Comparison of ENCODE assay signal across 8 cellular contexts in genomic region chr18:26621161-26622026, GRCh38.
DNase-seq lines count a peak whose midpoint lies in the region; FAIRE-seq and TF ChIP-seq lines count a peak whose summit lies in the region.

No MANE protein-coding gene starts in this region.

- no peaks in the 10 kb centered on the region for H4K20me1 ChIP-seq in H9 (ENCODE audit: control insufficient read depth, insufficient read depth, insufficient read length)

- no peaks in the 10 kb centered on the region for H3K79me1 ChIP-seq in H9 (ENCODE audit: insufficient read depth, low read depth, low read length, poor library complexity, severe bottlenecking)
- no peaks in the 10 kb centered on the region for H3K79me1 ChIP-seq in mesendoderm (ENCODE audit: low read length)

- H3K4me1 Mint-ChIP-seq in activated CD4-positive, alpha-beta T cell treated with anti-CD3 and anti-CD28 coated beads, Interleukin-2, amount 10 ng/mL, durations not matched to agents 24 days and 14 days = no peaks in the 10 kb centered on the region
- peaks cover 5 to 7% of the 10 kb centered on the region in 2 experiments; a peak in 2 of 4 replicates for H3K4me1 Mint-ChIP-seq in H9
- peaks cover 0 to 2% (median 0%) of the 10 kb centered on the region in 3 donors for H3K4me1 Mint-ChIP-seq in CD8-positive, alpha-beta memory T cell

- H4K5ac ChIP-seq in H9 (ENCODE audit: insufficient read length, low read depth, low read length) (no peak overlapping the region), mesendoderm (ENCODE audit: low read length) (no peak overlapping the region)

- TF ChIP-seq CTCF in H9 (conservative IDR thresholded peaks at IDR 0.05) (peak; percentile 89), colonic mucosa (IDR thresholded peaks at IDR 0.05) (peak; percentile 65)

- no peak overlapping the region for H2BK12ac ChIP-seq in H9 (ENCODE audit: insufficient read length, low read depth, low read length)

- no peaks in the 10 kb centered on the region for H3K23me2 ChIP-seq in H9 (ENCODE audit: insufficient read length, low read depth, low read length, poor library complexity, severe bottlenecking)

- H3K79me2 ChIP-seq in H9 (ENCODE audit: insufficient read depth, low read length) (no peaks in the 10 kb centered on the region), mesendoderm (ENCODE audit: control insufficient read depth, insufficient read depth, low read length) (no peaks in the 10 kb centered on the region)

- H3K27me3 ChIP-seq in H9 (ENCODE audit: insufficient read depth, low read length) (no peaks in the 10 kb centered on the region), colonic mucosa (no peaks in the 10 kb centered on the region), mesendoderm (ENCODE audit: insufficient read depth, low read length, poor library complexity) (no peaks in the 10 kb centered on the region)
- H3K27me3 ChIP-seq in CD8-positive, alpha-beta memory T cell (ENCODE audit: insufficient read depth, low read length, poor library complexity, severe bottlenecking) = no peaks in the 10 kb centered on the region

- H3T11ph ChIP-seq in H9 (ENCODE audit: low read length) = no peak overlapping the region

- no peak overlapping the region for H2BK20ac ChIP-seq in H9 (ENCODE audit: low read depth, low read length, poor library complexity, severe bottlenecking)

- H3K27ac ChIP-seq in H9 (ENCODE audit: insufficient read length, low read depth, low read length) (no peak overlapping the region), colonic mucosa (no peak overlapping the region), mesendoderm (ENCODE audit: low read depth, low read length) (no peak overlapping the region)
- no peak overlapping the region for H3K27ac ChIP-seq in CD8-positive, alpha-beta memory T cell (ENCODE audit: low read depth, low read length)

- H3K36me3 ChIP-seq in colonic mucosa (no peaks in the 10 kb centered on the region), mesendoderm (ENCODE audit: control insufficient read depth, insufficient read depth, low read length) (no peaks in the 10 kb centered on the region)
- H3K36me3 ChIP-seq in CD8-positive, alpha-beta memory T cell (ENCODE audit: insufficient read depth, low read length) = no peaks in the 10 kb centered on the region

- H3K36me3 Mint-ChIP-seq in activated CD4-positive, alpha-beta T cell treated with anti-CD3 and anti-CD28 coated beads, Interleukin-2, amount 10 ng/mL, durations not matched to agents 24 days and 14 days (ENCODE audit: low read depth) = no peaks in the 10 kb centered on the region
- peaks cover 21 to 27% (median 24%) of the 10 kb centered on the region in 3 experiments for H3K36me3 Mint-ChIP-seq in H9 (ENCODE audit: insufficient read depth in 1 of 3, low read depth in 3 of 3)
- peaks cover 0 to 7% (median 0%) of the 10 kb centered on the region in 3 donors for H3K36me3 Mint-ChIP-seq in CD8-positive, alpha-beta memory T cell

- intact Hi-C loops in activated CD4-positive, alpha-beta T cell treated with anti-CD3 and anti-CD28 coated beads, Interleukin-2, amount 10 ng/mL, durations not matched to agents 24 days and 14 days (cut with micrococcal nuclease) = loop anchor here (10.0 kb wide), 1 partner anchor 983 kb away; no protein-coding TSS in a partner anchor
- intact Hi-C loops in colonic mucosa (cut with DNase I) = loop anchor here (5.0 kb wide), 1 partner anchor 151 kb away; no protein-coding TSS in a partner anchor

- H2AK5ac ChIP-seq in H9 (ENCODE audit: insufficient read length, low read length) (no peak overlapping the region), mesendoderm (ENCODE audit: low read length) (no peak overlapping the region)

- H3K56ac ChIP-seq in H9 (ENCODE audit: insufficient read length, low read depth, low read length) = no peak overlapping the region
- H3K56ac ChIP-seq in mesendoderm (ENCODE audit: low read length) = peak overlapping the region; percentile 28

- H3K4ac ChIP-seq in H9 (ENCODE audit: low read depth, low read length) = no peak overlapping the region
- peak overlapping the region; percentile 7 for H3K4ac ChIP-seq in mesendoderm (ENCODE audit: low read depth, low read length)

- H3K14ac ChIP-seq in H9 (ENCODE audit: insufficient read depth, low read length) = no peak overlapping the region

- no peak overlapping the region for H3K27ac Mint-ChIP-seq in activated CD4-positive, alpha-beta T cell treated with anti-CD3 and anti-CD28 coated beads, Interleukin-2, amount 10 ng/mL, durations not matched to agents 24 days and 14 days
- no peak overlapping the region for H3K27ac Mint-ChIP-seq in H9
- H3K27ac Mint-ChIP-seq in CD8-positive, alpha-beta memory T cell = no peak overlapping the region

- FAIRE-seq in urothelium cell line (lab: Jason Lieb, UNC) = no peak

- no peak overlapping the region for H4K91ac ChIP-seq in H9 (ENCODE audit: insufficient read length, low read depth, low read length)

- no peaks in the 10 kb centered on the region for H3K27me3 Mint-ChIP-seq in activated CD4-positive, alpha-beta T cell treated with anti-CD3 and anti-CD28 coated beads, Interleukin-2, amount 10 ng/mL, durations not matched to agents 24 days and 14 days
- H3K27me3 Mint-ChIP-seq in H9 (ENCODE audit: low read depth) = peaks cover 2% of the 10 kb centered on the region
- peaks cover 2 to 17% of the 10 kb centered on the region in 2 donors for H3K27me3 Mint-ChIP-seq in CD8-positive, alpha-beta memory T cell

- H3K23ac ChIP-seq in H9 (ENCODE audit: insufficient read length, low read depth, low read length) (no peak overlapping the region), mesendoderm (ENCODE audit: low read length) (no peak overlapping the region)

- H2BK120ac ChIP-seq in H9 (ENCODE audit: low read depth, low read length, poor library complexity, severe bottlenecking) (no peak overlapping the region), mesendoderm (ENCODE audit: low read depth, low read length) (no peak overlapping the region)

- H2BK15ac ChIP-seq in H9 (ENCODE audit: low read depth, low read length) (no peak overlapping the region), mesendoderm (replicated peaks; ENCODE audit: low read depth) (no peak overlapping the region)

- CTCF ChIA-PET in CD8-positive, alpha-beta memory T cell (lab: Charles Lee) = interaction anchor here (1.0 to 1.1 kb wide), 2 partner anchors 10 to 14 kb away, joined by 3 read pairs; no protein-coding TSS in a partner anchor

- H4K8ac ChIP-seq in H9 (replicated peaks; ENCODE audit: insufficient read length, low read depth, low read length) (no peak overlapping the region), mesendoderm (ENCODE audit: low read depth, low read length) (no peak overlapping the region)

- peak; percentile 77 for DNase-seq in activated CD4-positive, alpha-beta T cell treated with anti-CD3 and anti-CD28 coated beads, Interleukin-2, amount 10 ng/mL, durations not matched to agents 24 days and 14 days
- DNase-seq in activated CD4-positive, alpha-beta T cell treated with anti-CD3 and anti-CD28 coated beads, Interleukin-2, amount 50 U/mL, for 4 hours = no peak
- DNase-seq in H9 (peak; percentile 65), NCI-H69 (lab: John Stamatoyannopoulos, UW) (peak; percentile 53), colonic mucosa (peak; percentile 63), mesendoderm (peak; percentile 67), urothelium cell line (ENCODE audit: low spot score) (no peak)
- DNase-seq in CD8-positive, alpha-beta memory T cell = no peak

- H2BK5ac ChIP-seq in H9 (ENCODE audit: insufficient read length, low read length) (no peak overlapping the region), mesendoderm (ENCODE audit: low read length) (no peak overlapping the region)

- no peak overlapping the region for H3K18ac ChIP-seq in H9 (ENCODE audit: insufficient read length, low read depth, low read length)
- H3K18ac ChIP-seq in mesendoderm (ENCODE audit: low read length) = no peak overlapping the region

- H3K4me3 Mint-ChIP-seq in activated CD4-positive, alpha-beta T cell treated with anti-CD3 and anti-CD28 coated beads, Interleukin-2, amount 10 ng/mL, durations not matched to agents 24 days and 14 days = peak overlapping the region; percentile 68
- peak overlapping the region in 1 of 2 experiments; percentile 22; a peak in 1 of 5 replicates for H3K4me3 Mint-ChIP-seq in H9
- H3K4me3 Mint-ChIP-seq in CD8-positive, alpha-beta memory T cell = no peak overlapping the region

- H3K4me3 ChIP-seq in colonic mucosa (no peak overlapping the region), mesendoderm (ENCODE audit: low read length) (no peak overlapping the region)
- H3K4me3 ChIP-seq in CD8-positive, alpha-beta memory T cell (ENCODE audit: low read length) = no peak overlapping the region

- H2AFZ ChIP-seq in H9 (ENCODE audit: low read length) = no peak overlapping the region

- H3K4me2 ChIP-seq in H9 (ENCODE audit: insufficient read depth, insufficient read length, low read length) = peak overlapping the region; percentile 17
- peak overlapping the region; percentile 6 for H3K4me2 ChIP-seq in mesendoderm (ENCODE audit: low read length)

- peaks cover 21% of the 10 kb centered on the region for H3K9me3 ChIP-seq in H9 (ENCODE audit: control insufficient read depth, low read depth, low read length)
- H3K9me3 ChIP-seq in colonic mucosa = no peaks in the 10 kb centered on the region
- H3K9me3 ChIP-seq in CD8-positive, alpha-beta memory T cell (ENCODE audit: low read length) = no peaks in the 10 kb centered on the region

- no CpG with 5 or more reads among the region's 22 CpGs for WGBS in H9 (ENCODE audit: extremely low coverage, insufficient read length, low lambda C conversion rate)
- no CpG with 5 or more reads among the region's 22 CpGs for WGBS in mesendoderm (ENCODE audit: extremely low coverage, insufficient coverage, low lambda C conversion rate)

- H3K4me1 ChIP-seq in H9 (ENCODE audit: insufficient read depth, low read length) (no peaks in the 10 kb centered on the region; the same call in 1 of the 2 replicates), colonic mucosa (no peaks in the 10 kb centered on the region), mesendoderm (ENCODE audit: control insufficient read depth, low read depth, low read length) (peaks cover 4% of the 10 kb centered on the region)
- H3K4me1 ChIP-seq in CD8-positive, alpha-beta memory T cell (ENCODE audit: insufficient read depth, low read length) = no peaks in the 10 kb centered on the region

- POLR2A ChIA-PET in CD8-positive, alpha-beta memory T cell (lab: Charles Lee) = no interaction called here

- peaks cover 14% of the 10 kb centered on the region for H3K9me3 Mint-ChIP-seq in activated CD4-positive, alpha-beta T cell treated with anti-CD3 and anti-CD28 coated beads, Interleukin-2, amount 10 ng/mL, durations not matched to agents 24 days and 14 days
- H3K9me3 Mint-ChIP-seq in H9 = peaks cover 27 to 31% of the 10 kb centered on the region in 2 experiments
- H3K9me3 Mint-ChIP-seq in CD8-positive, alpha-beta memory T cell = peaks cover 8 to 22% (median 15%) of the 10 kb centered on the region in 5 donors

- H3K9ac ChIP-seq in H9 (ENCODE audit: extremely low read depth, insufficient read length, low read length) (no peak overlapping the region), colonic mucosa (ENCODE audit: low read depth in 2 of 2, low read length in 2 of 2) (no peak overlapping the region), mesendoderm (ENCODE audit: low read length) (no peak overlapping the region)

Comparison
In these comparisons a context has a peak if more than half of its experiments do, and no peak if none do; other contexts are left out.
1. DNase-seq: peak in activated CD4-positive, alpha-beta T cell treated with anti-CD3 and anti-CD28 coated beads, Interleukin-2, amount 10 ng/mL, durations not matched to agents 24 days and 14 days (single experiment), H9 (single experiment), NCI-H69 (single experiment), colonic mucosa (single experiment) and mesendoderm (single experiment); none in activated CD4-positive, alpha-beta T cell treated with anti-CD3 and anti-CD28 coated beads, Interleukin-2, amount 50 U/mL, for 4 hours (0 of 2), urothelium cell line (single experiment) and CD8-positive, alpha-beta memory T cell (0 of 5).